18 cellular contexts compared by ENCODE assay signal in the genomic region with DNA sequence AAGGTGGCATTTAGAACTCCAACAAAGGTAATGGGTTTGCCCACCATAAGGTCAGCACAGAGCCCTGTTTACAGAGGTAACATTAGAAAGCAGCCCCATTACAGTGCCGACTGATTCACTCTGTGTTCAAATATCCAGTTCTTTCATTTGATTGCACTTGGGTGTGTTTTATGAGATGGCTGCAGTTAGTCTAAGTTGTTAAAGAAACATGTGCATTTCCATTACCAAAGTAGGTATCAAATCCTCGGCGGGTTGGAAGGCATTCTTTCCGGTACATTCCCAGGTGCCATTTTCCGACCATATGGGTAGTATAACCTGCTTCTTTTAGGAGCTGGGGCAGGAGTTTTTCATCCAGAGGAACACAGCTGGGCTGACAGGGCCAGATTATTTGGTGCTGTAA. TPM values are rescaled to one million over a fixed set of nuclear protein-coding genes. Genes with fewer than 3 reads are reported as not detected.
A peak's percentile ranks its signal among the peaks of the same experiment; 100 is the strongest.
DNase-seq lines count a peak whose midpoint lies in the region; ATAC-seq and TF ChIP-seq lines count a peak whose summit lies in the region.
"Had no signal": no experiment of that assay in that cellular context is flagged by ENCODE, and none has a peak within 500 bp of the region (broad histone marks: within the 10 kb centered on the region; RNA-seq: fewer than 3 reads in every experiment).

No MANE protein-coding gene starts in this region.

- 58 to 71% methylated on average over 3 to 5 of the region's 5 CpGs for WGBS in transverse colon (ENCODE audit: low coverage in 1 of 2), 2 donors

- DNase-seq in colonic mucosa (peak; percentile 66), left kidney (ENCODE audit: low read depth, low spot score) (peak; percentile 27), transverse colon (peak; percentile 48), SIG-M5 treated with dmso at 0.1 percent for 504 hours (lab: John Stamatoyannopoulos, UW; ENCODE audit: unreplicated experiment) (no peak), inferior parietal cortex (ENCODE audit: extremely low spot score) (no peak)
- no peak for DNase-seq in effector memory CD8-positive, alpha-beta T cell
- DNase-seq: C1 segment of cervical spinal cord; Calu3; CD4-positive, alpha-beta memory T cell; COR-L47; DMS53; DMS79 treated with DMSO at 0.1 percent for 48 hours; GF-D8; H9 had no signal

- no peak for TF ChIP-seq EP300 in transverse colon (IDR thresholded peaks at IDR 0.05; ENCODE audit: low read depth)

- H3K9me3 ChIP-seq in colonic mucosa (no peaks in the 10 kb centered on the region), mucosa of rectum (ENCODE audit: control insufficient read depth in 2 of 2, low read length in 2 of 2) (no peaks in the 10 kb centered on the region), transverse colon (no peaks in the 10 kb centered on the region)

- H3K27me3 ChIP-seq in colonic mucosa (no peaks in the 10 kb centered on the region), mucosa of rectum (ENCODE audit: control insufficient read depth in 2 of 2, insufficient read depth in 2 of 2, low read length in 2 of 2) (no peaks in the 10 kb centered on the region), transverse colon (no peaks in the 10 kb centered on the region)

- TF ChIP-seq CTCF in colonic mucosa (IDR thresholded peaks at IDR 0.05) (no peak), transverse colon (IDR thresholded peaks at IDR 0.05) (no peak)

- no peak overlapping the region for H3K4me3 Mint-ChIP-seq in effector memory CD8-positive, alpha-beta T cell
- H3K4me3 Mint-ChIP-seq: CD4-positive, alpha-beta memory T cell; GM23338; H9 had no signal

- in situ Hi-C loops in transverse colon (cut with MboI; ENCODE audit: low pct_ligation_motif_present in 1 of 4, low pct_unique_long_range_greater_than_20kb in 1 of 4, low sequenced_read_pairs in 3 of 4) = loop anchor here in 1 of 4 donors (25.0 kb wide), 1 partner anchor 631 kb away; no protein-coding TSS in a partner anchor

- H3K9ac ChIP-seq in colonic mucosa (ENCODE audit: low read depth in 2 of 2, low read length in 2 of 2) (peak overlapping the region in 1 of 2 donors; percentile 38), mucosa of rectum (ENCODE audit: low read depth in 1 of 2, low read length in 2 of 2) (peak overlapping the region in 1 of 2 donors; percentile 17)

- H3K9me3 Mint-ChIP-seq in effector memory CD8-positive, alpha-beta T cell = no peaks in the 10 kb centered on the region
- H3K9me3 Mint-ChIP-seq: CD4-positive, alpha-beta memory T cell; GM23338; H9 had no signal

- H3K27ac Mint-ChIP-seq in effector memory CD8-positive, alpha-beta T cell = no peak overlapping the region
- H3K27ac Mint-ChIP-seq: GM23338, H9 had no signal

- H3K27ac ChIP-seq in colonic mucosa (peak overlapping the region; percentile 68), mucosa of rectum (ENCODE audit: low read depth in 2 of 2, low read length in 2 of 2) (peak overlapping the region; percentile 62 to 80), transverse colon (peak overlapping the region; percentile 66 to 75 (median 68))

- peaks cover 0 to 2% of the 10 kb centered on the region in 2 donors for H3K4me1 Mint-ChIP-seq in effector memory CD8-positive, alpha-beta T cell (ENCODE audit: low read depth in 2 of 2)

- no peaks in the 10 kb centered on the region for H3K27me3 Mint-ChIP-seq in effector memory CD8-positive, alpha-beta T cell
- H3K27me3 Mint-ChIP-seq: CD4-positive, alpha-beta memory T cell had no signal

- intact Hi-C loops in colonic mucosa (cut with DNase I) = no loop called here
- intact Hi-C loops in transverse colon (cut with DNase I; ENCODE audit: low total_unique reads) = no loop called here

- TF ChIP-seq POLR2A in transverse colon (IDR thresholded peaks at IDR 0.05) = no peak

- H3K36me3 ChIP-seq in colonic mucosa = no peaks in the 10 kb centered on the region
- H3K36me3 ChIP-seq in mucosa of rectum (ENCODE audit: control insufficient read depth in 2 of 2, insufficient read depth in 2 of 2, low read length in 2 of 2) = no peaks in the 10 kb centered on the region
- no peaks in the 10 kb centered on the region for H3K36me3 ChIP-seq in transverse colon

- H3K4me1 ChIP-seq in colonic mucosa = peaks cover 24% of the 10 kb centered on the region
- H3K4me1 ChIP-seq in mucosa of rectum (ENCODE audit: control insufficient read depth in 2 of 2, insufficient read depth in 2 of 2, low read length in 2 of 2) = peaks cover 17 to 26% of the 10 kb centered on the region in 2 donors
- peaks cover 13 to 49% (median 28%) of the 10 kb centered on the region in 4 donors for H3K4me1 ChIP-seq in transverse colon

- no peak for ATAC-seq in GM18867 (IDR thresholded peaks at IDR 0.05; ENCODE audit: unreplicated experiment)
- no peak for ATAC-seq in effector memory CD8-positive, alpha-beta T cell (replicated peaks)
- ATAC-seq: GM23338, HCT116 had no signal

- H3K36me3 Mint-ChIP-seq in effector memory CD8-positive, alpha-beta T cell (ENCODE audit: insufficient read depth) = peaks cover 11% of the 10 kb centered on the region

- H3K4me3 ChIP-seq in colonic mucosa (no peak overlapping the region), mucosa of rectum (ENCODE audit: low read length in 2 of 2) (peak overlapping the region in 1 of 2 donors; percentile 19), transverse colon (no peak overlapping the region)
- H3K4me3 ChIP-seq: GM23338 had no signal

RNA-seq across cellular contexts. Expression of gene ARSB, which starts 16.3 kb away (rescaled TPM):
- total RNA-seq in colonic mucosa (10 to 100 TPM; 10.1 to 11.4 TPM), transverse colon (10 to 100 TPM in 3 of 4 donors, 1 to 10 TPM in 1; 9.1 to 12.7 (median 10.7) TPM)

Comparison
In these comparisons a context has a peak if more than half of its experiments do, and no peak if none do; other contexts are left out.
1. DNase-seq: peak in colonic mucosa (single experiment), left kidney (single experiment) and transverse colon (single experiment); none in effector memory CD8-positive, alpha-beta T cell (0 of 3), SIG-M5 treated with dmso at 0.1 percent for 504 hours (single experiment) and inferior parietal cortex (single experiment).
2. Peak in every context shown above with its lines, with median percentiles within 50 percentile points of each other: H3K27ac ChIP-seq.